ENCODE assay signal across 24 cellular contexts in genomic region chr12:85356596-85357385, GRCh38.
"Had no signal": no experiment of that assay in that cellular context is flagged by ENCODE, and none has a peak within 500 bp of the region (broad histone marks: within the 10 kb centered on the region; RNA-seq: fewer than 3 reads in every experiment).

No MANE protein-coding gene starts in this region.

- H3K4me1 ChIP-seq: body of pancreas, esophagus squamous epithelium, gastroesophageal sphincter, spleen, vagina had no signal

- H3K27ac ChIP-seq: body of pancreas, esophagus squamous epithelium, gastroesophageal sphincter, spleen, thoracic aorta, vagina, WERI-Rb-1 had no signal

- ATAC-seq: activated CD8-positive, alpha-beta T cell treated with anti-CD3 and anti-CD28 coated beads, Interleukin-2, amount 10 ng/mL, durations not matched to agents 7 days and 5 days; activated naive CD8-positive, alpha-beta T cell treated with anti-CD3 and anti-CD28 coated beads, Interleukin-2, amount 50 U/mL, for 24 hours; body of pancreas; gastroesophageal sphincter; left cardiac atrium; naive thymus-derived CD4-positive, alpha-beta T cell had no signal

- H3K4me3 ChIP-seq: body of pancreas, esophagus squamous epithelium, gastroesophageal sphincter, spleen, thoracic aorta, vagina had no signal

- H3K27me3 ChIP-seq: body of pancreas, spleen, vagina had no signal

- H3K9me3 ChIP-seq: body of pancreas, esophagus squamous epithelium, gastroesophageal sphincter, spleen, thoracic aorta, vagina had no signal

- H3K36me3 ChIP-seq: esophagus squamous epithelium, gastroesophageal sphincter, spleen, thoracic aorta, vagina, WERI-Rb-1 had no signal

- DNase-seq: activated CD4-positive, alpha-beta T cell treated with anti-CD3 and anti-CD28 coated beads, Interleukin-2, amount 10 ng/mL, durations not matched to agents 7 days and 5 days; activated CD4-positive, CD25-positive, alpha-beta regulatory T cell treated with anti-CD3 and anti-CD28 coated beads, Interleukin-2, amount 50 U/mL, for 72 hours; activated CD8-positive, alpha-beta T cell treated with anti-CD3 and anti-CD28 coated beads, Interleukin-2, amount 10 ng/mL, durations not matched to agents 7 days and 5 days; activated gamma-delta T cell; activated naive CD4-positive, alpha-beta T cell treated with anti-CD3 and anti-CD28 coated beads, Interleukin-2, amount 50 U/mL, for 16 hours; activated naive CD8-positive, alpha-beta T cell treated with anti-CD3 and anti-CD28 coated beads, Interleukin-2, amount 50 U/mL, for 24 hours; anterior cingulate cortex; body of pancreas; effector memory CD4-positive, alpha-beta T cell; esophagus squamous epithelium; head of caudate nucleus; hypothalamus; left cardiac atrium; mesendoderm; naive thymus-derived CD4-positive, alpha-beta T cell; occipital lobe; retina; spleen; stimulated activated CD4-positive, alpha-beta T cell treated with anti-CD3 and anti-CD28 coated beads, Interleukin-4, amount 100 ng/mL, for 1 hour; stimulated activated naive CD4-positive, alpha-beta T cell; WERI-Rb-1 had no signal
